Comparison of ENCODE assay signal across 8 cellular contexts in genomic region chr2:3519255-3520190, GRCh38. TPM values are rescaled to one million over a fixed set of nuclear protein-coding genes. Genes with fewer than 3 reads are reported as not detected.
DNase-seq lines count a peak whose midpoint lies in the region; ATAC-seq and TF ChIP-seq lines count a peak whose summit lies in the region.

A gene with protein sequence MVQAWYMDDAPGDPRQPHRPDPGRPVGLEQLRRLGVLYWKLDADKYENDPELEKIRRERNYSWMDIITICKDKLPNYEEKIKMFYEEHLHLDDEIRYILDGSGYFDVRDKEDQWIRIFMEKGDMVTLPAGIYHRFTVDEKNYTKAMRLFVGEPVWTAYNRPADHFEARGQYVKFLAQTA (minus strand): TSS chr2:3519531. CDS start chr2:3519487, 44 bp downstream.

- peak; percentile 87 for DNase-seq in ACHN
- peak; percentile 72 for DNase-seq in NCI-H2196 (lab: John Stamatoyannopoulos, UW; ENCODE audit: unreplicated experiment)
- peak; percentile 45 for DNase-seq in activated CD4-positive, CD25-positive, alpha-beta regulatory T cell treated with anti-CD3 and anti-CD28 coated beads, Interleukin-2, amount 50 U/mL, for 16 hours (ENCODE audit: low read depth, low spot score)
- peak; percentile 70 for DNase-seq in cerebellar cortex (ENCODE audit: low spot score)
- no peak for DNase-seq in kidney epithelial cell (ENCODE audit: low read depth)
- DNase-seq in stimulated activated CD4-positive, alpha-beta T cell treated with anti-CD3 and anti-CD28 coated beads, Interleukin-1b, Interleukin-23, amount 100 ng/mL, for 1 hour (ENCODE audit: low read depth in 2 of 2): peak; percentile 25 to 43

- peak within 1 kb of the TSS; percentile 72 for H3K4me3 ChIP-seq in kidney epithelial cell (ENCODE audit: low read depth, low read length)

- TF ChIP-seq CTCF in kidney epithelial cell (IDR thresholded peaks at IDR 0.05; ENCODE audit: insufficient read depth, low read length, poor library complexity, severe bottlenecking): no peak

- ATAC-seq in GM18520 (IDR thresholded peaks at IDR 0.05; ENCODE audit: unreplicated experiment) (peak; percentile 47), HG03045 (IDR thresholded peaks at IDR 0.05; ENCODE audit: unreplicated experiment) (peak; percentile 73)

- H3K27me3 ChIP-seq in kidney epithelial cell (ENCODE audit: control insufficient read depth, insufficient read depth, low read length): no peaks in the 10 kb centered on the region

- in situ Hi-C loops in ACHN (cut with HindIII; ENCODE audit: low pct_ligation_motif_present, low pct_unique_long_range_greater_than_20kb, low sequenced_read_pairs): no loop called here

- H3K36me3 ChIP-seq in kidney epithelial cell (ENCODE audit: control insufficient read depth, insufficient read depth, low read length): no peaks in the 10 kb centered on the region

RNA-seq across cellular contexts. Expression of the gene that starts here (rescaled TPM):
- total RNA-seq in kidney epithelial cell: 24.2 and 25.6 TPM in 2 replicates
